26 cellular contexts compared by ENCODE assay signal in genomic region chr9:124187311-124187710, GRCh38.
"Had no signal": no experiment of that assay in that cellular context is flagged by ENCODE, and none has a peak within 500 bp of the region (broad histone marks: within the 10 kb centered on the region; RNA-seq: fewer than 3 reads in every experiment).

No MANE protein-coding gene starts in this region.

- H3K4me1 Mint-ChIP-seq: naive thymus-derived CD8-positive, alpha-beta T cell; nephron progenitor cell had no signal

- H3K9me3 Mint-ChIP-seq: nephron progenitor cell had no signal

- H3K36me3 Mint-ChIP-seq: naive thymus-derived CD8-positive, alpha-beta T cell had no signal

- H3K36me3 ChIP-seq: gastrocnemius medialis, left lung, pancreas, prostate gland, right atrium auricular region, stomach, thyroid gland had no signal

- H3K27ac ChIP-seq: gastrocnemius medialis, left lung, pancreas, prostate gland, right atrium auricular region, stomach, thyroid gland had no signal

- H3K27ac Mint-ChIP-seq: nephron progenitor cell had no signal

- H3K27me3 ChIP-seq: pancreas, right atrium auricular region, thyroid gland had no signal

- FAIRE-seq: pancreas had no signal

- DNase-seq: cerebellar nuclear complex; cortex of kidney; dorsolateral prefrontal cortex; effector CD4-positive, alpha-beta T cell; foreskin fibroblast; gastrocnemius medialis; left cardiac atrium; left lung; mesendoderm; midbrain; naive thymus-derived CD8-positive, alpha-beta T cell; nephron progenitor cell; occipital lobe; pancreas; stimulated activated CD4-positive, alpha-beta T cell treated with anti-CD3 and anti-CD28 coated beads, Interleukin-12 subunit alpha, Interleukin-12 subunit beta, amount 100 ng/mL, for 4 hours; stimulated activated CD4-positive, alpha-beta T cell treated with anti-CD3 and anti-CD28 coated beads, Interleukin-1b, Interleukin-23, amount 100 ng/mL, for 48 hours; stimulated activated CD4-positive, alpha-beta T cell treated with anti-CD3 and anti-CD28 coated beads, Interleukin-4, amount 100 ng/mL, for 1 hour; stimulated activated CD8-positive, alpha-beta memory T cell treated with anti-CD3 and anti-CD28 coated beads, Interleukin-4, amount 100 ng/mL, for 48 hours; stimulated activated naive CD4-positive, alpha-beta T cell treated with Interleukin-2 at 50 U/mL for 16 hours; stomach; thyroid gland; trophoblast cell had no signal

- H3K9me3 ChIP-seq: left lung, pancreas, prostate gland, thyroid gland had no signal

- H3K4me1 ChIP-seq: gastrocnemius medialis, left lung, pancreas, prostate gland, right atrium auricular region, stomach, thyroid gland had no signal

- H3K4me3 Mint-ChIP-seq: naive thymus-derived CD8-positive, alpha-beta T cell; nephron progenitor cell had no signal

- H3K4me2 ChIP-seq: smooth muscle cell had no signal

- ATAC-seq: gastrocnemius medialis; left cardiac atrium; left lung; naive thymus-derived CD8-positive, alpha-beta T cell; pancreas; sciatic nerve had no signal

- H3K4me3 ChIP-seq: dorsolateral prefrontal cortex, gastrocnemius medialis, left lung, pancreas, prostate gland, right atrium auricular region, smooth muscle cell, stomach, thyroid gland had no signal
